20 cellular contexts compared by ENCODE assay signal in the genomic region with DNA sequence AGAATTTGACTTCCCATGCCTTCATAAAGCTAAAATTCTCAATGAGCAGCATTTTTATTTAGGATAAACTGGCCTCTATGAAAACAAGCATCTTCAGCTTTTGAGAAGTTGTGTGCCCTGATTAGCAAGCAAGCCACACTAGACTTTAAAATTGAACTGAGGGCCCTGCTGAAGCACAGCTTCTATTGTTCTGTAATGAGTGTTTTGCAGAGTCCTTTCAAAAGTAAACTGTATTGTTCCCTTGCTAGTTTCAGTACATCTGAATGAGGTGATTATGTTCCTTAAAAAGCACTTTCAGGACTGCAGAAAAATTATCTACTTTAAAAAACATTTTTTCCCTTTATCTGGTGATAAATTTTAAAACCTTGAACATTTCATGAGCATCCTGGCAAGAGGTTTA.
DNase-seq lines count a peak whose midpoint lies in the region; ATAC-seq, FAIRE-seq and TF ChIP-seq lines count a peak whose summit lies in the region.
"Had no signal": no experiment of that assay in that cellular context is flagged by ENCODE, and none has a peak within 500 bp of the region (broad histone marks: within the 10 kb centered on the region; RNA-seq: fewer than 3 reads in every experiment).

No MANE protein-coding gene starts in this region.

- RAD21 ChIA-PET in GM12878 (lab: Charles Lee; ENCODE audit: unreplicated experiment) = interaction anchor here (0.7 kb wide), 1 partner anchor 1112 kb away, joined by 4 read pairs; no protein-coding TSS in a partner anchor

- peak; percentile 48 for ATAC-seq in GM12878
- ATAC-seq in gastrocnemius medialis = no peak
- ATAC-seq: SK-N-SH treated with all-trans-retinoic acid at 6 μM for 48 hours had no signal

- SMC1A ChIA-PET in GM12878 (lab: Charles Lee; ENCODE audit: uncharacterized antibody, unreplicated experiment) = no interaction called here

- H3K4me1 ChIP-seq in HUES64 (ENCODE audit: insufficient read depth, low read length) (peaks cover 7% of the 10 kb centered on the region), GM12878 (ENCODE audit: control insufficient read depth, insufficient read depth, low read length) (no peaks in the 10 kb centered on the region), gastrocnemius medialis (no peaks in the 10 kb centered on the region)
- H3K4me1 ChIP-seq: BLaER1, Peyer's patch had no signal

- TF ChIP-seq RAD21 in GM12878 (IDR thresholded peaks at IDR 0.05; ENCODE audit: insufficient read depth, low read depth, low read length) = no peak

- H3K9me3 ChIP-seq in HUES64 (ENCODE audit: insufficient read depth, low read depth, low read length) = no peaks in the 10 kb centered on the region
- H3K9me3 ChIP-seq in GM12878 (replicated peaks; ENCODE audit: control insufficient read depth, insufficient read depth, low read length) = no peaks in the 10 kb centered on the region
- no peaks in the 10 kb centered on the region for H3K9me3 ChIP-seq in gastrocnemius medialis
- H3K9me3 ChIP-seq: BLaER1, Peyer's patch had no signal

- TF ChIP-seq POLR2A in GM12878 (IDR thresholded peaks at IDR 0.05; ENCODE audit: low read depth, low read length) = no peak
- no peak for TF ChIP-seq POLR2A in gastrocnemius medialis (IDR thresholded peaks at IDR 0.05)

- CTCF ChIA-PET in GM12878 (lab: Yijun Ruan, JAX) = no interaction called here

- FAIRE-seq in GM12878 (lab: Jason Lieb, UNC) = no peak
- FAIRE-seq: GM12891 had no signal

- H3K9ac ChIP-seq in HUES64 (ENCODE audit: low read depth, low read length) (peak overlapping the region; percentile 21; the same call in 1 of the 2 replicates), GM12878 (ENCODE audit: control insufficient read depth, insufficient read depth, low read length) (no peak overlapping the region)
- H3K9ac ChIP-seq: BLaER1, GM23248 had no signal

- H3K27ac ChIP-seq in HUES64 (ENCODE audit: low read depth, low read length) (peak overlapping the region; percentile 50; the same call in 1 of the 2 replicates), GM12878 (ENCODE audit: control insufficient read depth, insufficient read depth) (no peak overlapping the region), gastrocnemius medialis (no peak overlapping the region)
- H3K27ac ChIP-seq: BLaER1, GM23248, Peyer's patch had no signal

- intact Hi-C loops in GM12878 (cut with micrococcal nuclease; ENCODE audit: unreplicated experiment) = no loop called here
- intact Hi-C loops in gastrocnemius medialis (cut with DNase I; ENCODE audit: low total_unique reads) = no loop called here

- no peak overlapping the region for H3K4me2 ChIP-seq in GM12878 (ENCODE audit: control insufficient read depth, insufficient read depth)
- H3K4me2 ChIP-seq: BLaER1 had no signal

- DNase-seq in NCI-H2227 treated with DMSO at 0.1 percent for 48 hours (lab: John Stamatoyannopoulos, UW) (peak; percentile 61), GM12878 (ENCODE audit: low read depth, low spot score) (no peak), retina (peak; percentile 39), NCI-H146 treated with DMSO at 0.1 percent for 48 hours (lab: John Stamatoyannopoulos, UW; ENCODE audit: unreplicated experiment) (no peak), Kasumi-1 (lab: John Stamatoyannopoulos, UW) (no peak), gastrocnemius medialis (no peak)
- DNase-seq: CD4-positive, alpha-beta T cell; DND-41; GM23248; HCEC 1CT; IMR-90; Karpas-422; NCI-H1436; NCI-H2029; NCI-H2171; Peyer's patch had no signal

- H3K36me3 ChIP-seq in HUES64 (ENCODE audit: insufficient read depth, low read length) = no peaks in the 10 kb centered on the region
- no peaks in the 10 kb centered on the region for H3K36me3 ChIP-seq in GM12878 (ENCODE audit: control insufficient read depth in 2 of 2, insufficient read depth in 2 of 2, low read length in 1 of 2)
- no peaks in the 10 kb centered on the region for H3K36me3 ChIP-seq in gastrocnemius medialis
- H3K36me3 ChIP-seq: BLaER1, Peyer's patch had no signal

- H2AFZ ChIP-seq in GM12878 (ENCODE audit: control insufficient read depth, low read depth, low read length) = no peak overlapping the region
- H2AFZ ChIP-seq: GM23248 had no signal

- no peaks in the 10 kb centered on the region for H3K79me2 ChIP-seq in GM12878 (ENCODE audit: control insufficient read depth, insufficient read depth, low read length)

- H3K27me3 ChIP-seq in HUES64 (ENCODE audit: insufficient read depth, low read length) (no peaks in the 10 kb centered on the region), GM12878 (replicated peaks in 1 of 2; ENCODE audit: control insufficient read depth in 2 of 2, insufficient read depth in 2 of 2, low read length in 1 of 2) (no peaks in the 10 kb centered on the region), gastrocnemius medialis (no peaks in the 10 kb centered on the region)
- H3K27me3 ChIP-seq: BLaER1, Peyer's patch had no signal

- POLR2A ChIA-PET in GM12878 (lab: Charles Lee) = no interaction called here

- H3K4me3 ChIP-seq in HUES64 (ENCODE audit: low read length) (no peak overlapping the region), GM12878 (no peak overlapping the region), gastrocnemius medialis (no peak overlapping the region)
- H3K4me3 ChIP-seq: BLaER1, GM23248, Peyer's patch had no signal

- in situ Hi-C loops in GM12878 (cut with MboI) (no loop called here), gastrocnemius medialis (cut with MboI; ENCODE audit: low sequenced_read_pairs in 4 of 4) (no loop called here)

- BruUV-seq in GM12878 (replicated peaks; lab: Mats Ljungman, UMichigan) = no TSS peak

- TF ChIP-seq EP300 in GM12878 (IDR thresholded peaks at IDR 0.05; ENCODE audit: borderline replicate concordance in 1 of 2, control insufficient read depth in 1 of 2, low read depth in 2 of 2, low read length in 2 of 2) = no peak

- TF ChIP-seq CTCF in GM12878 (IDR thresholded peaks at IDR 0.05 in 2 of 3, conservative IDR thresholded peaks at IDR 0.05 in 1 of 3; ENCODE audit: control insufficient read depth in 2 of 3, extremely low read depth in 1 of 3, insufficient read depth in 1 of 3, low read depth in 3 of 3, low read length in 3 of 3) (no peak), gastrocnemius medialis (IDR thresholded peaks at IDR 0.05 in 4 of 5, conservative IDR thresholded peaks at IDR 0.05 in 1 of 5) (no peak)

- H4K20me1 ChIP-seq in GM12878 (ENCODE audit: control insufficient read depth, insufficient read depth) = no peaks in the 10 kb centered on the region
- H4K20me1 ChIP-seq: BLaER1 had no signal

TF ChIP-seq in GM12878, 131 proteins besides CTCF, POLR2A, EP300 and RAD21:
- TF ChIP-seq NR2F1 (conservative IDR thresholded peaks at IDR 0.05) = no peak
- TF ChIP-seq BMI1 (IDR thresholded peaks at IDR 0.05; ENCODE audit: borderline replicate concordance) = no peak
- TF ChIP-seq ZBED1 (IDR thresholded peaks at IDR 0.05; ENCODE audit: borderline replicate concordance) = no peak
- TF ChIP-seq KLF5 (IDR thresholded peaks at IDR 0.05; ENCODE audit: partially characterized antibody) = no peak
- no peak for TF ChIP-seq SMARCA5 (IDR thresholded peaks at IDR 0.05)
- TF ChIP-seq TARDBP (IDR thresholded peaks at IDR 0.05; ENCODE audit: borderline replicate concordance) = no peak
- no peak for TF ChIP-seq YBX1 (IDR thresholded peaks at IDR 0.05)
- no peak for TF ChIP-seq SREBF1 (IDR thresholded peaks at IDR 0.05; ENCODE audit: low read length)
- TF ChIP-seq SRF (IDR thresholded peaks at IDR 0.05; ENCODE audit: low read depth in 2 of 2, low read length in 2 of 2) = no peak
- no peak for TF ChIP-seq ZNF384 (IDR thresholded peaks at IDR 0.05; ENCODE audit: borderline replicate concordance, low read depth, low read length)
- TF ChIP-seq, protein P1, sequence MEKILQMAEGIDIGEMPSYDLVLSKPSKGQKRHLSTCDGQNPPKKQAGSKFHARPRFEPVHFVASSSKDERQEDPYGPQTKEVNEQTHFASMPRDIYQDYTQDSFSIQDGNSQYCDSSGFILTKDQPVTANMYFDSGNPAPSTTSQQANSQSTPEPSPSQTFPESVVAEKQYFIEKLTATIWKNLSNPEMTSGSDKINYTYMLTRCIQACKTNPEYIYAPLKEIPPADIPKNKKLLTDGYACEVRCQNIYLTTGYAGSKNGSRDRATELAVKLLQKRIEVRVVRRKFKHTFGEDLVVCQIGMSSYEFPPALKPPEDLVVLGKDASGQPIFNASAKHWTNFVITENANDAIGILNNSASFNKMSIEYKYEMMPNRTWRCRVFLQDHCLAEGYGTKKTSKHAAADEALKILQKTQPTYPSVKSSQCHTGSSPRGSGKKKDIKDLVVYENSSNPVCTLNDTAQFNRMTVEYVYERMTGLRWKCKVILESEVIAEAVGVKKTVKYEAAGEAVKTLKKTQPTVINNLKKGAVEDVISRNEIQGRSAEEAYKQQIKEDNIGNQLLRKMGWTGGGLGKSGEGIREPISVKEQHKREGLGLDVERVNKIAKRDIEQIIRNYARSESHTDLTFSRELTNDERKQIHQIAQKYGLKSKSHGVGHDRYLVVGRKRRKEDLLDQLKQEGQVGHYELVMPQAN (conservative IDR thresholded peaks at IDR 0.05) = no peak
- TF ChIP-seq, protein P2, sequence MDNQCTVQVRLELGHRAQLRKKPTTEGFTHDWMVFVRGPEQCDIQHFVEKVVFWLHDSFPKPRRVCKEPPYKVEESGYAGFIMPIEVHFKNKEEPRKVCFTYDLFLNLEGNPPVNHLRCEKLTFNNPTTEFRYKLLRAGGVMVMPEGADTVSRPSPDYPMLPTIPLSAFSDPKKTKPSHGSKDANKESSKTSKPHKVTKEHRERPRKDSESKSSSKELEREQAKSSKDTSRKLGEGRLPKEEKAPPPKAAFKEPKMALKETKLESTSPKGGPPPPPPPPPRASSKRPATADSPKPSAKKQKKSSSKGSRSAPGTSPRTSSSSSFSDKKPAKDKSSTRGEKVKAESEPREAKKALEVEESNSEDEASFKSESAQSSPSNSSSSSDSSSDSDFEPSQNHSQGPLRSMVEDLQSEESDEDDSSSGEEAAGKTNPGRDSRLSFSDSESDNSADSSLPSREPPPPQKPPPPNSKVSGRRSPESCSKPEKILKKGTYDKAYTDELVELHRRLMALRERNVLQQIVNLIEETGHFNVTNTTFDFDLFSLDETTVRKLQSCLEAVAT (IDR thresholded peaks at IDR 0.05) = no peak
- no peak for TF ChIP-seq SMC3 (IDR thresholded peaks at IDR 0.05; ENCODE audit: borderline replicate concordance, low read length)
- no peak for TF ChIP-seq FOXK2 (IDR thresholded peaks at IDR 0.05)
- no peak for TF ChIP-seq CREB1 (IDR thresholded peaks at IDR 0.05; ENCODE audit: low read depth)
- TF ChIP-seq, protein P3, sequence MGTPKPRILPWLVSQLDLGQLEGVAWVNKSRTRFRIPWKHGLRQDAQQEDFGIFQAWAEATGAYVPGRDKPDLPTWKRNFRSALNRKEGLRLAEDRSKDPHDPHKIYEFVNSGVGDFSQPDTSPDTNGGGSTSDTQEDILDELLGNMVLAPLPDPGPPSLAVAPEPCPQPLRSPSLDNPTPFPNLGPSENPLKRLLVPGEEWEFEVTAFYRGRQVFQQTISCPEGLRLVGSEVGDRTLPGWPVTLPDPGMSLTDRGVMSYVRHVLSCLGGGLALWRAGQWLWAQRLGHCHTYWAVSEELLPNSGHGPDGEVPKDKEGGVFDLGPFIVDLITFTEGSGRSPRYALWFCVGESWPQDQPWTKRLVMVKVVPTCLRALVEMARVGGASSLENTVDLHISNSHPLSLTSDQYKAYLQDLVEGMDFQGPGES (IDR thresholded peaks at IDR 0.05) = no peak

Comparison
In these comparisons a context has a peak if more than half of its experiments do, and no peak if none do; other contexts are left out.
1. DNase-seq: peak in NCI-H2227 treated with DMSO at 0.1 percent for 48 hours (single experiment) and retina (single experiment); none in GM12878 (single experiment), NCI-H146 treated with DMSO at 0.1 percent for 48 hours (single experiment), Kasumi-1 (0 of 2) and gastrocnemius medialis (0 of 2).